9 cellular contexts compared by ENCODE assay signal in the genomic region with DNA sequence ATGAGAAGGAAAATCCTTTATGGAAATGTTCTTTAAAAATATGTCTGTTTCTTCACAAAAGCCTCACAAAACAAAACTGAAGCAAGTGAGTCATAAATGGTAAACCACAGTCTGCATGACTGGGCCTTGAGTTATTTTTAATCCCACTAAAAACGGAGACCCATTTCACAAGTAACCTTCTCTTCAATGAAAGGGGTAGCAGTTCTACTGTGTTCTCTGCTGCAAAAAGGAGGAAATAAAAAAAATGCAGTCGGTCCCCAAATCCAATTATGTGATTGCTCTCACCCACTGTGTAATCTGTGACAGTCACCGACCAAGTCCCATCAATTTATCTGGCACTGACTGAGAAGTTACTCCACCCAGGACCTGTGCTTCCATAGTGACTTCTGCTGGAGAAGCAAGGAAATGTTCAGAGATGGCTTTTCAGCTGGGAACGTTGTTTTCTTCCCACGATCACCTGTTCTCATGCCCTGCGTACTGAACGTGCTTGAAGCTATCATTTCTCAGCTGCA.
DNase-seq lines count a peak whose midpoint lies in the region; ATAC-seq and TF ChIP-seq lines count a peak whose summit lies in the region.
"Had no signal": no experiment of that assay in that cellular context is flagged by ENCODE, and none has a peak within 500 bp of the region (broad histone marks: within the 10 kb centered on the region; RNA-seq: fewer than 3 reads in every experiment).

No MANE protein-coding gene starts in this region.

- H2BK15ac ChIP-seq in mesenchymal stem cell (ENCODE audit: low read depth, poor library complexity, severe bottlenecking) = no peak overlapping the region

- no peak overlapping the region for H4K8ac ChIP-seq in mesenchymal stem cell (ENCODE audit: low read length)

- H3K27me3 ChIP-seq in H7 (ENCODE audit: control insufficient read depth, insufficient read depth, low read length) = no peaks in the 10 kb centered on the region
- H3K27me3 ChIP-seq in mesenchymal stem cell (ENCODE audit: control insufficient read depth in 1 of 2, insufficient read depth in 1 of 2, low read length in 2 of 2) = peaks cover 0 to 4% of the 10 kb centered on the region in 2 experiments
- no peaks in the 10 kb centered on the region for H3K27me3 ChIP-seq in right atrium auricular region

- no peak overlapping the region for H3K4me3 ChIP-seq in H7 (ENCODE audit: insufficient read depth, low read depth, low read length)
- no peak overlapping the region for H3K4me3 ChIP-seq in mesenchymal stem cell (ENCODE audit: insufficient read depth in 1 of 2, low read depth in 1 of 2, low read length in 2 of 2)
- no peak overlapping the region for H3K4me3 ChIP-seq in right atrium auricular region
- H3K4me3 ChIP-seq: lung had no signal

- H3K4me2 ChIP-seq in mesenchymal stem cell (ENCODE audit: low read length, poor library complexity, severe bottlenecking) = no peak overlapping the region

- H3K27ac ChIP-seq in mesenchymal stem cell (ENCODE audit: low read length, poor library complexity, severe bottlenecking) = no peak overlapping the region
- H3K27ac ChIP-seq in right atrium auricular region = no peak overlapping the region

- no peak overlapping the region for H3K14ac ChIP-seq in mesenchymal stem cell (ENCODE audit: low read length in 2 of 2)

- peak overlapping the region; percentile 26 for H3K9ac ChIP-seq in mesenchymal stem cell (ENCODE audit: low read length)

- H3K4me1 ChIP-seq in mesenchymal stem cell (ENCODE audit: control insufficient read depth, insufficient read depth, low read depth, low read length) = peaks cover 2% of the 10 kb centered on the region
- peaks cover 0 to 5% of the 10 kb centered on the region in 2 donors for H3K4me1 ChIP-seq in right atrium auricular region

- no peak overlapping the region for H2AFZ ChIP-seq in mesenchymal stem cell (ENCODE audit: low read depth, low read length)

- DNase-seq in H7 (peak; percentile 30), NAMALWA (ENCODE audit: low spot score) (peak; percentile 2), mesenchymal stem cell (peak; percentile 49), right atrium auricular region (ENCODE audit: low spot score) (no peak), NCI-H2029 (lab: John Stamatoyannopoulos, UW) (no peak), DMS153 (lab: John Stamatoyannopoulos, UW) (no peak), superior temporal gyrus (ENCODE audit: extremely low spot score) (no peak)

- no peak overlapping the region for H3K18ac ChIP-seq in mesenchymal stem cell (ENCODE audit: low read depth in 1 of 2, low read length in 2 of 2)

- no peak for TF ChIP-seq CTCF in right atrium auricular region (IDR thresholded peaks at IDR 0.05)

- 64% methylated on average over 7 of the region's 7 CpGs for WGBS in mesenchymal stem cell

- no peak overlapping the region for H4K91ac ChIP-seq in mesenchymal stem cell (ENCODE audit: low read length)

- H2BK120ac ChIP-seq in mesenchymal stem cell (ENCODE audit: low read depth, low read length) = no peak overlapping the region

- H2AK5ac ChIP-seq in mesenchymal stem cell (ENCODE audit: low read length, severe bottlenecking) = no peak overlapping the region

- H2BK12ac ChIP-seq in mesenchymal stem cell (ENCODE audit: low read length in 2 of 2) = no peak overlapping the region

- H3K36me3 ChIP-seq in H7 (replicated peaks; ENCODE audit: control insufficient read depth, insufficient read depth, low read length) (no peaks in the 10 kb centered on the region), mesenchymal stem cell (ENCODE audit: control insufficient read depth in 1 of 2, insufficient read depth in 2 of 2, low read depth in 1 of 2, low read length in 2 of 2) (no peaks in the 10 kb centered on the region), right atrium auricular region (no peaks in the 10 kb centered on the region)

- peak; percentile 61 for ATAC-seq in GM18508 (IDR thresholded peaks at IDR 0.05; ENCODE audit: insufficient read depth, unreplicated experiment)

- no peaks in the 10 kb centered on the region for H3K79me1 ChIP-seq in mesenchymal stem cell (replicated peaks; ENCODE audit: low read length, poor library complexity, severe bottlenecking)

- no peak overlapping the region for H3K23ac ChIP-seq in mesenchymal stem cell (ENCODE audit: low read length in 2 of 2)

- no peak overlapping the region for H2BK5ac ChIP-seq in mesenchymal stem cell (ENCODE audit: low read depth, low read length, poor library complexity, severe bottlenecking)

- no peaks in the 10 kb centered on the region for H3K9me3 ChIP-seq in mesenchymal stem cell (ENCODE audit: control insufficient read depth, low read length)
- H3K9me3 ChIP-seq in right atrium auricular region = no peaks in the 10 kb centered on the region

- no peak overlapping the region for H3K4ac ChIP-seq in mesenchymal stem cell (ENCODE audit: low read depth in 1 of 2, low read length in 2 of 2)

Comparison
In these comparisons a context has a peak if more than half of its experiments do, and no peak if none do; other contexts are left out.
1. DNase-seq: peak in H7 (single experiment), NAMALWA (single experiment) and mesenchymal stem cell (single experiment); none in right atrium auricular region (single experiment), NCI-H2029 (single experiment), DMS153 (single experiment) and superior temporal gyrus (single experiment).